In the genomic region with DNA sequence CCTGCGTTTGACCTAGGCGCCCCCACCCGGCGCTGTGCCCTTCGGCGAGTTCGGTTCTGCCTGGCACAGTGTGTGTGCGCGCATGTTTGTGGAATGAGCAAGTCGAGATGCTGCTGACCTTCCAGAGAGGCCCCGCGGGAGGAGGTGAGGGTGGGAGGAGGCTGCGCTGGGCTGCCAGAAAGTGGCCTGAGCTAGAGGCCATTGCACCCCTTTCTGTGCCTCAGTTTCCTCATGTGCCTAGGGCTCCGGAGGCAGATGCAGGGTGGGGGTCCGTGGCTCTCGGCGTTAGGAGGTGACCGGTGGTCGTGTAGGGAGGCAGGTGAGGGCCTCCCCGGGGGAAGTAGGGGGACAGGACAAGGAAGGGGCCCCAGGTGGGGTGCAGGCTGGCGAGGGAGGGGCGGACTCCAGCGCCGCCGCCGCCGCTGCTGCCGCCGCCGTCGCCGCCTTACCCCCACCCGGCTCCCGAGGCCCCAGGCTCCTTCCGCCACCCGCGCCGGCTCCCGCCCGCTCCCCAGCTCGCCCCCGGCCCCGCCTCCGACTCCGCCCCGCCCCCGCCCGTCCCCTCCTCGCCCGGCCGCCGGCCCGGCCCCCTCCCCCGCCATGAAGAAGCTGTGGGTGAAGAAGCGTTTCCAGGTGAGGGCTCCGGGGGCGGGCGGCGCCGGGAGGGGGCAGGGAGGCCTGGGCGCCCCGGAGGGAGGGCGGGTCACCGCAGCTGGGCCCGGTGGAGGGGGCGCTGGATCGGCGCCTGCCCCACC, we compare ENCODE assay signal across 8 cellular contexts. TPM values are rescaled to one million over a fixed set of nuclear protein-coding genes. Genes with fewer than 3 reads are reported as not detected.
DNase-seq lines count a peak whose midpoint lies in the region; ATAC-seq and TF ChIP-seq lines count a peak whose summit lies in the region.

No MANE protein-coding gene starts in this region.

- H3K4me1 ChIP-seq in mesodermal cell (ENCODE audit: control insufficient read depth, insufficient read depth, low read length, poor library complexity, severe bottlenecking) = peaks cover 40% of the 10 kb centered on the region

- peaks cover 39 to 51% (median 46%) of the 10 kb centered on the region in 3 donors for H3K27me3 Mint-ChIP-seq in CD14-positive monocyte (ENCODE audit: low read depth in 3 of 3)
- H3K27me3 Mint-ChIP-seq in activated CD4-positive, alpha-beta memory T cell treated with anti-CD3 and anti-CD28 coated beads for 36 hours = peaks cover 20% of the 10 kb centered on the region
- H3K27me3 Mint-ChIP-seq in effector memory CD8-positive, alpha-beta T cell = peaks cover 43 to 54% of the 10 kb centered on the region in 2 donors
- H3K27me3 Mint-ChIP-seq in stimulated activated naive B cell treated with anti-CD40 and anti-IgM and Interleukin-4, amounts not matched to agents 10 μg/mL and 1 μg/mL and 100 μg/mL, for 72 hours = peaks cover 54 to 55% of the 10 kb centered on the region in 2 donors

- DNase-seq in CD14-positive monocyte (ENCODE audit: low spot score) (no peak), LHCN-M2 (ENCODE audit: low read depth) (peak; percentile 59), SW480 (ENCODE audit: low spot score) (no peak), inferior parietal cortex (ENCODE audit: extremely low spot score) (no peak)
- peak; percentile 60 for DNase-seq in activated CD4-positive, alpha-beta memory T cell treated with anti-CD3 and anti-CD28 coated beads for 36 hours
- peak in 2 of 3 experiments; percentile 8 to 21 for DNase-seq in effector memory CD8-positive, alpha-beta T cell
- DNase-seq in stimulated activated naive B cell treated with anti-CD40 and anti-IgM and Interleukin-4, amounts not matched to agents 10 μg/mL and 1 μg/mL and 100 μg/mL, for 72 hours = no peak

- H3K36me3 Mint-ChIP-seq in CD14-positive monocyte = peaks cover 0 to 3% of the 10 kb centered on the region in 2 donors
- H3K36me3 Mint-ChIP-seq in activated CD4-positive, alpha-beta memory T cell treated with anti-CD3 and anti-CD28 coated beads for 36 hours = no peaks in the 10 kb centered on the region
- no peaks in the 10 kb centered on the region for H3K36me3 Mint-ChIP-seq in effector memory CD8-positive, alpha-beta T cell (ENCODE audit: insufficient read depth)
- no peaks in the 10 kb centered on the region for H3K36me3 Mint-ChIP-seq in stimulated activated naive B cell treated with anti-CD40 and anti-IgM and Interleukin-4, amounts not matched to agents 10 μg/mL and 1 μg/mL and 100 μg/mL, for 72 hours

- peaks cover 0 to 9% (median 3%) of the 10 kb centered on the region in 7 donors for H3K9me3 Mint-ChIP-seq in CD14-positive monocyte
- no peaks in the 10 kb centered on the region for H3K9me3 Mint-ChIP-seq in activated CD4-positive, alpha-beta memory T cell treated with anti-CD3 and anti-CD28 coated beads for 36 hours
- H3K9me3 Mint-ChIP-seq in effector memory CD8-positive, alpha-beta T cell = no peaks in the 10 kb centered on the region
- H3K9me3 Mint-ChIP-seq in stimulated activated naive B cell treated with anti-CD40 and anti-IgM and Interleukin-4, amounts not matched to agents 10 μg/mL and 1 μg/mL and 100 μg/mL, for 72 hours = no peaks in the 10 kb centered on the region

- peaks cover 3% of the 10 kb centered on the region for H3K4me1 Mint-ChIP-seq in CD14-positive monocyte
- peaks cover 11% of the 10 kb centered on the region for H3K4me1 Mint-ChIP-seq in activated CD4-positive, alpha-beta memory T cell treated with anti-CD3 and anti-CD28 coated beads for 36 hours (ENCODE audit: low read depth)
- H3K4me1 Mint-ChIP-seq in effector memory CD8-positive, alpha-beta T cell (ENCODE audit: low read depth in 2 of 2) = peaks cover 14 to 16% of the 10 kb centered on the region in 2 donors
- peaks cover 19 to 21% of the 10 kb centered on the region in 2 donors for H3K4me1 Mint-ChIP-seq in stimulated activated naive B cell treated with anti-CD40 and anti-IgM and Interleukin-4, amounts not matched to agents 10 μg/mL and 1 μg/mL and 100 μg/mL, for 72 hours

- peak overlapping the region; percentile 48 to 87 for H3K4me3 Mint-ChIP-seq in CD14-positive monocyte
- peak overlapping the region; percentile 63 for H3K4me3 Mint-ChIP-seq in activated CD4-positive, alpha-beta memory T cell treated with anti-CD3 and anti-CD28 coated beads for 36 hours
- H3K4me3 Mint-ChIP-seq in effector memory CD8-positive, alpha-beta T cell = peak overlapping the region; percentile 83 to 84
- H3K4me3 Mint-ChIP-seq in stimulated activated naive B cell treated with anti-CD40 and anti-IgM and Interleukin-4, amounts not matched to agents 10 μg/mL and 1 μg/mL and 100 μg/mL, for 72 hours = peak overlapping the region; percentile 79 to 81

- intact Hi-C loops in CD14-positive monocyte (cut with micrococcal nuclease) = no loop called here
- intact Hi-C loops in activated CD4-positive, alpha-beta memory T cell treated with anti-CD3 and anti-CD28 coated beads for 36 hours (cut with micrococcal nuclease) = loop anchor here (5.0 kb wide), 1 partner anchor 56 kb away; the partner anchor contains the start of gene GMPPA

- H3K9me3 ChIP-seq in mesodermal cell (ENCODE audit: control insufficient read depth, low read length) = no peaks in the 10 kb centered on the region

- WGBS in mesodermal cell (ENCODE audit: insufficient coverage in 2 of 2), 2 experiments = 1 to 2% methylated on average over 19 to 52 of the region's 68 CpGs

- peak overlapping the region; percentile 46 for H3K4me3 ChIP-seq in mesodermal cell (ENCODE audit: extremely low read depth, insufficient read depth, low read length, poor library complexity, severe bottlenecking)

- TF ChIP-seq CTCF in CD14-positive monocyte (IDR thresholded peaks at IDR 0.05) = no peak

- peaks cover 2% of the 10 kb centered on the region for H3K36me3 ChIP-seq in mesodermal cell (ENCODE audit: control insufficient read depth, insufficient read depth, low read length)

- no peak overlapping the region for H3K27ac Mint-ChIP-seq in CD14-positive monocyte
- H3K27ac Mint-ChIP-seq in activated CD4-positive, alpha-beta memory T cell treated with anti-CD3 and anti-CD28 coated beads for 36 hours = no peak overlapping the region
- H3K27ac Mint-ChIP-seq in effector memory CD8-positive, alpha-beta T cell = peak overlapping the region in 1 of 2 donors; percentile 67
- H3K27ac Mint-ChIP-seq in stimulated activated naive B cell treated with anti-CD40 and anti-IgM and Interleukin-4, amounts not matched to agents 10 μg/mL and 1 μg/mL and 100 μg/mL, for 72 hours = no peak overlapping the region

- H3K27ac ChIP-seq in mesodermal cell (ENCODE audit: low read depth, low read length, severe bottlenecking) = no peak overlapping the region

- POLR2A ChIA-PET in activated CD4-positive, alpha-beta memory T cell treated with anti-CD3 and anti-CD28 coated beads for 36 hours (lab: Charles Lee) = no interaction called here

- CTCF ChIA-PET in activated CD4-positive, alpha-beta memory T cell treated with anti-CD3 and anti-CD28 coated beads for 36 hours (lab: Charles Lee) = interaction anchor here (0.9 to 2.1 kb wide), 3 partner anchors 8 to 100 kb away, joined by 4 to 11 read pairs (median 5); no protein-coding TSS in a partner anchor

- ATAC-seq in effector memory CD8-positive, alpha-beta T cell (replicated peaks) = peak; percentile 77
- no peak for ATAC-seq in stimulated activated naive B cell treated with anti-CD40 and anti-IgM and Interleukin-4, amounts not matched to agents 10 μg/mL and 1 μg/mL and 100 μg/mL, for 72 hours (replicated peaks)

RNA-seq across cellular contexts. Expression of gene SPEG, which starts 7.0 kb away (rescaled TPM):
- polyA plus RNA-seq in CD14-positive monocyte = not detected
- 36.2 and 41.5 TPM in 2 replicates for total RNA-seq in LHCN-M2 (2014; rRNA removed)
- 36.6 TPM for polyA plus RNA-seq in LHCN-M2 (2012)
- 1 to 10 TPM; 1.1 to 1.7 TPM for total RNA-seq in activated CD4-positive, alpha-beta memory T cell treated with anti-CD3 and anti-CD28 coated beads for 36 hours
- polyA plus RNA-seq in mesodermal cell (2013, experiment 1 of 2) = 46.3 TPM
- 41.5 TPM for polyA plus RNA-seq in mesodermal cell (2013, experiment 2 of 2)

RNA-seq across cellular contexts. Expression of gene DES, which starts 23.5 kb away (rescaled TPM):
- polyA plus RNA-seq in CD14-positive monocyte = 1 to 10 TPM; 2.4 TPM
- 863 and 1,551 TPM in 2 replicates for total RNA-seq in LHCN-M2 (2014; rRNA removed)
- polyA plus RNA-seq in LHCN-M2 (2012) = 1,873 TPM
- total RNA-seq in activated CD4-positive, alpha-beta memory T cell treated with anti-CD3 and anti-CD28 coated beads for 36 hours = not detected
- 4.8 TPM for polyA plus RNA-seq in mesodermal cell (2013, experiment 1 of 2)
- polyA plus RNA-seq in mesodermal cell (2013, experiment 2 of 2) = 5.1 TPM

RNA-seq across cellular contexts. Expression of gene DNPEP, which starts 53.9 kb away (rescaled TPM):
- 10 to 100 TPM; 51.6 to 60.6 TPM for polyA plus RNA-seq in CD14-positive monocyte
- total RNA-seq in LHCN-M2 (2014; rRNA removed) = 55.0 and 63.7 TPM in 2 replicates
- polyA plus RNA-seq in LHCN-M2 (2012) = 74.0 TPM
- 10 to 100 TPM; 71.6 to 74.2 TPM for total RNA-seq in activated CD4-positive, alpha-beta memory T cell treated with anti-CD3 and anti-CD28 coated beads for 36 hours
- 63.0 TPM for polyA plus RNA-seq in mesodermal cell (2013, experiment 1 of 2)
- polyA plus RNA-seq in mesodermal cell (2013, experiment 2 of 2) = 50.6 TPM

RNA-seq across cellular contexts. Expression of gene GMPPA, which starts 57.1 kb away (rescaled TPM):
- polyA plus RNA-seq in CD14-positive monocyte = 10 to 100 TPM; 35.5 to 35.9 TPM
- 64.4 and 65.7 TPM in 2 replicates for total RNA-seq in LHCN-M2 (2014; rRNA removed)
- polyA plus RNA-seq in LHCN-M2 (2012) = 73.0 TPM
- 10 to 100 TPM; 37.1 to 37.4 TPM for total RNA-seq in activated CD4-positive, alpha-beta memory T cell treated with anti-CD3 and anti-CD28 coated beads for 36 hours
- polyA plus RNA-seq in mesodermal cell (2013, experiment 1 of 2) = 37.9 TPM
- polyA plus RNA-seq in mesodermal cell (2013, experiment 2 of 2) = 33.5 TPM

Comparison
In these comparisons a context has a peak if more than half of its experiments do, and no peak if none do; other contexts are left out.
1. DNase-seq: peak in LHCN-M2 (single experiment), activated CD4-positive, alpha-beta memory T cell treated with anti-CD3 and anti-CD28 coated beads for 36 hours (single experiment) and effector memory CD8-positive, alpha-beta T cell (2 of 3); none in CD14-positive monocyte (single experiment), stimulated activated naive B cell treated with anti-CD40 and anti-IgM and Interleukin-4, amounts not matched to agents 10 μg/mL and 1 μg/mL and 100 μg/mL, for 72 hours (single experiment), SW480 (single experiment) and inferior parietal cortex (single experiment).
2. RNA of gene SPEG, which starts 7.0 kb away (total RNA-seq): 36.2 to 41.5 TPM in LHCN-M2; 1.1 to 1.7 TPM in activated CD4-positive, alpha-beta memory T cell treated with anti-CD3 and anti-CD28 coated beads for 36 hours; every median in the first group is over 10 times any median in the second.
3. RNA of gene DES, which starts 23.5 kb away (total RNA-seq): 863 to 1,551 TPM in LHCN-M2; not detected in activated CD4-positive, alpha-beta memory T cell treated with anti-CD3 and anti-CD28 coated beads for 36 hours; every median in the first group is over 100 times any median in the second.
4. Peak in every context shown above with its lines, with median percentiles within 50 percentile points of each other: H3K4me3 Mint-ChIP-seq.